18 cellular contexts compared by ENCODE assay signal in genomic region chr17:5297245-5297644, GRCh38. TPM values are rescaled to one million over a fixed set of nuclear protein-coding genes. Genes with fewer than 3 reads are reported as not detected.
DNase-seq lines count a peak whose midpoint lies in the region; ATAC-seq and TF ChIP-seq lines count a peak whose summit lies in the region.
"Had no signal": no experiment of that assay in that cellular context is flagged by ENCODE, and none has a peak within 500 bp of the region (broad histone marks: within the 10 kb centered on the region; RNA-seq: fewer than 3 reads in every experiment).

No MANE protein-coding gene starts in this region.

- peaks cover 84% of the 10 kb centered on the region for H3K79me2 ChIP-seq in Loucy (ENCODE audit: insufficient read depth, low read length)

- peaks cover 6% of the 10 kb centered on the region for H3K36me3 Mint-ChIP-seq in MCF 10A (ENCODE audit: insufficient read depth, unreplicated experiment)
- H3K36me3 Mint-ChIP-seq in progenitor cell of endocrine pancreas (ENCODE audit: insufficient read depth): peaks cover 6% of the 10 kb centered on the region

- no peaks in the 10 kb centered on the region for H3K27me3 ChIP-seq in breast epithelium
- no peaks in the 10 kb centered on the region for H3K27me3 ChIP-seq in Loucy (ENCODE audit: insufficient read depth, low read length, poor library complexity, severe bottlenecking)
- no peaks in the 10 kb centered on the region for H3K27me3 ChIP-seq in psoas muscle (ENCODE audit: insufficient read depth in 3 of 3, low read length in 2 of 3)
- H3K27me3 ChIP-seq: heart right ventricle, neutrophil had no signal

- H3K4me3 ChIP-seq in breast epithelium (no peak overlapping the region), Loucy (ENCODE audit: low read length, poor library complexity, severe bottlenecking) (no peak overlapping the region), epithelial cell of esophagus (ENCODE audit: low read length) (no peak overlapping the region), psoas muscle (no peak overlapping the region), lower leg skin (ENCODE audit: low read depth, poor library complexity, severe bottlenecking) (no peak overlapping the region)
- H3K4me3 ChIP-seq: heart right ventricle had no signal

- CTCF ChIA-PET in MCF 10A (lab: Yijun Ruan, JAX): interaction anchor here (0.9 to 3.5 kb wide), 3 partner anchors 10 to 189 kb away, joined by 3 to 23 read pairs (median 5); partner anchors contain the start of genes C1QBP and DERL2

- no peak for TF ChIP-seq CTCF in MCF 10A (IDR thresholded peaks at IDR 0.05; ENCODE audit: unreplicated experiment)
- TF ChIP-seq CTCF in breast epithelium (IDR thresholded peaks at IDR 0.05): no peak
- TF ChIP-seq CTCF in Loucy (conservative IDR thresholded peaks at IDR 0.05; ENCODE audit: low read length): 0 out of 2 replicates have a peak, but pooled peaks have one; percentile 10
- peak; percentile 17 for TF ChIP-seq CTCF in epithelial cell of esophagus (IDR thresholded peaks at IDR 0.05; ENCODE audit: insufficient read depth, low read depth, low read length, missing control alignments)
- TF ChIP-seq CTCF in psoas muscle (IDR thresholded peaks at IDR 0.05): no peak
- no peak for TF ChIP-seq CTCF in lower leg skin (IDR thresholded peaks at IDR 0.05)
- no peak for TF ChIP-seq CTCF in progenitor cell of endocrine pancreas (IDR thresholded peaks at IDR 0.05; ENCODE audit: unreplicated experiment)

- no peaks in the 10 kb centered on the region for H3K27me3 Mint-ChIP-seq in MCF 10A (ENCODE audit: insufficient read depth, unreplicated experiment)
- no peaks in the 10 kb centered on the region for H3K27me3 Mint-ChIP-seq in progenitor cell of endocrine pancreas

- peak in 2 of 4 donors; percentile 56 to 70 for ATAC-seq in psoas muscle
- ATAC-seq: CD8-positive, alpha-beta T cell; heart right ventricle had no signal

- H3K9me2 ChIP-seq in Loucy (replicated peaks; ENCODE audit: low read depth, low read length): no peaks in the 10 kb centered on the region

- no peak overlapping the region for H3K9ac ChIP-seq in Loucy (ENCODE audit: low read depth, low read length, poor library complexity, severe bottlenecking)

- H3F3A ChIP-seq in Loucy (ENCODE audit: low read depth): no peaks in the 10 kb centered on the region

- H3K4me3 Mint-ChIP-seq in MCF 10A (ENCODE audit: unreplicated experiment) (no peak overlapping the region), progenitor cell of endocrine pancreas (ENCODE audit: low read depth) (no peak overlapping the region)
- H3K4me3 Mint-ChIP-seq: activated naive CD4-positive, alpha-beta T cell treated with anti-CD3 and anti-CD28 coated beads for 36 hours; CD8-positive, alpha-beta T cell had no signal

- 60 to 76% (median 70%) methylated on average over 2 of the region's 2 CpGs for WGBS in psoas muscle, 3 donors
- 61 to 66% methylated on average over 2 of the region's 2 CpGs for WGBS in lower leg skin, 2 donors

- no peaks in the 10 kb centered on the region for H3K4me1 ChIP-seq in breast epithelium
- H3K4me1 ChIP-seq in Loucy (ENCODE audit: insufficient read depth, low read length, poor library complexity, severe bottlenecking): no peaks in the 10 kb centered on the region
- H3K4me1 ChIP-seq in psoas muscle: peaks cover 39% of the 10 kb centered on the region

- peaks cover 5% of the 10 kb centered on the region for H3K4me1 Mint-ChIP-seq in MCF 10A (ENCODE audit: insufficient read depth, unreplicated experiment)
- peaks cover 9% of the 10 kb centered on the region for H3K4me1 Mint-ChIP-seq in progenitor cell of endocrine pancreas (ENCODE audit: low read depth)

- DNase-seq in MCF 10A (ENCODE audit: unreplicated experiment) (peak; percentile 35), breast epithelium (ENCODE audit: low spot score in 2 of 2) (no peak), epithelial cell of esophagus (ENCODE audit: low read depth) (peak; percentile 60), psoas muscle (no peak), NCI-H128 (lab: John Stamatoyannopoulos, UW; ENCODE audit: unreplicated experiment) (no peak), lower leg skin (ENCODE audit: low spot score in 2 of 2) (no peak), progenitor cell of endocrine pancreas (ENCODE audit: low spot score, unreplicated experiment) (no peak)
- DNase-seq: activated naive CD4-positive, alpha-beta T cell treated with anti-CD3 and anti-CD28 coated beads for 36 hours; CD8-positive, alpha-beta T cell; DND-41; heart right ventricle; KG1; midbrain; NCI-H1092; NCI-H2081 treated with DMSO at 0.1 percent for 48 hours; NCI-H510A had no signal

- H3K9me3 Mint-ChIP-seq in MCF 10A (ENCODE audit: unreplicated experiment) (no peaks in the 10 kb centered on the region), progenitor cell of endocrine pancreas (ENCODE audit: low read depth) (peaks cover 3% of the 10 kb centered on the region)
- H3K9me3 Mint-ChIP-seq: activated naive CD4-positive, alpha-beta T cell treated with anti-CD3 and anti-CD28 coated beads for 36 hours; CD8-positive, alpha-beta T cell had no signal

- TF ChIP-seq POLR2A in breast epithelium (IDR thresholded peaks at IDR 0.05) (no peak), lower leg skin (IDR thresholded peaks at IDR 0.05) (no peak)

- H2AFZ ChIP-seq in Loucy (ENCODE audit: low read length): no peak overlapping the region

- intact Hi-C loops in MCF 10A (cut with micrococcal nuclease) (no loop called here), breast epithelium (cut with DNase I; ENCODE audit: low total_unique reads) (no loop called here), psoas muscle (cut with DNase I) (no loop called here), lower leg skin (cut with DNase I; ENCODE audit: low total_unique reads) (no loop called here)

- BruUV-seq in MCF 10A (replicated peaks; lab: Mats Ljungman, UMichigan): no TSS peak

- H3K27ac ChIP-seq in breast epithelium: no peak overlapping the region
- H3K27ac ChIP-seq in psoas muscle: peak overlapping the region; percentile 27
- H3K27ac ChIP-seq: heart right ventricle, neutrophil had no signal

- H3K9me3 ChIP-seq in breast epithelium: no peaks in the 10 kb centered on the region
- H3K9me3 ChIP-seq in Loucy (ENCODE audit: insufficient read depth, low read depth, low read length): no peaks in the 10 kb centered on the region
- no peaks in the 10 kb centered on the region for H3K9me3 ChIP-seq in psoas muscle
- H3K9me3 ChIP-seq: heart right ventricle, neutrophil had no signal

- H3K27ac Mint-ChIP-seq in MCF 10A (ENCODE audit: low read depth, unreplicated experiment) (no peak overlapping the region), progenitor cell of endocrine pancreas (no peak overlapping the region)
- H3K27ac Mint-ChIP-seq: activated naive CD4-positive, alpha-beta T cell treated with anti-CD3 and anti-CD28 coated beads for 36 hours had no signal

- H3K4me2 ChIP-seq in Loucy (ENCODE audit: low read depth, low read length, poor library complexity, severe bottlenecking): no peak overlapping the region

- peaks cover 48% of the 10 kb centered on the region for H4K20me1 ChIP-seq in Loucy (ENCODE audit: insufficient read depth, low read length, poor library complexity, severe bottlenecking)

- H3K36me3 ChIP-seq in breast epithelium: no peaks in the 10 kb centered on the region
- H3K36me3 ChIP-seq in Loucy (ENCODE audit: insufficient read depth, low read length): peaks cover 16% of the 10 kb centered on the region; the same call in 1 of the 2 replicates
- H3K36me3 ChIP-seq in psoas muscle (ENCODE audit: insufficient read depth in 1 of 2, low read depth in 1 of 2): no peaks in the 10 kb centered on the region
- H3K36me3 ChIP-seq: neutrophil had no signal

- POLR2A ChIA-PET in MCF 10A (lab: Yijun Ruan, JAX): interaction anchor here (0.7 to 1.2 kb wide), 5 partner anchors 9 to 142 kb away, joined by 3 to 4 read pairs (median 3); partner anchors contain the start of genes C1QBP and RABEP1

RNA-seq across cellular contexts. Expression of gene RABEP1, which starts 15.2 kb away (rescaled TPM):
- total RNA-seq in MCF 10A (2022): 49.5 and 50.1 TPM in 2 replicates
- 10 to 100 TPM; 50.4 to 88.7 (median 73.7) TPM for total RNA-seq in breast epithelium
- 10 to 100 TPM; 69.9 to 86.1 (median 80.1) TPM for total RNA-seq in psoas muscle
- polyA plus RNA-seq in psoas muscle: 100 to 1,000 TPM in 1 of 3 donors, 10 to 100 TPM in 2; 33.4 to 106 (median 36.3) TPM
- total RNA-seq in lower leg skin: 10 to 100 TPM; 16.5 to 27.4 (median 25.4) TPM
- 46.2 and 50.1 TPM in 2 replicates for total RNA-seq in progenitor cell of endocrine pancreas

Comparison
In these comparisons a context has a peak if more than half of its experiments do, and no peak if none do; other contexts are left out.
1. DNase-seq: peak in MCF 10A (single experiment) and epithelial cell of esophagus (single experiment); none in breast epithelium (0 of 2), psoas muscle (0 of 2), NCI-H128 (single experiment), lower leg skin (0 of 2) and progenitor cell of endocrine pancreas (single experiment).
2. CTCF ChIP-seq: peak in Loucy (single experiment) and epithelial cell of esophagus (single experiment); none in MCF 10A (single experiment), breast epithelium (0 of 3), psoas muscle (single experiment), lower leg skin (0 of 3) and progenitor cell of endocrine pancreas (single experiment).